ENCODE assay signal across 14 cellular contexts in genomic region chr9:121738969-121739368, GRCh38.
DNase-seq lines count a peak whose midpoint lies in the region; ATAC-seq and TF ChIP-seq lines count a peak whose summit lies in the region.
"Had no signal": no experiment of that assay in that cellular context is flagged by ENCODE, and none has a peak within 500 bp of the region (broad histone marks: within the 10 kb centered on the region; RNA-seq: fewer than 3 reads in every experiment).

No MANE protein-coding gene starts in this region.

- H3K27ac ChIP-seq in left ventricle myocardium inferior (replicated peaks), result peak overlapping the region; percentile 99
- no peak overlapping the region for H3K27ac ChIP-seq in duodenal mucosa (ENCODE audit: low read depth, low read length)
- peak overlapping the region; percentile 27 for H3K27ac ChIP-seq in muscle layer of colon (ENCODE audit: low read depth, low read length)
- no peak overlapping the region for H3K27ac ChIP-seq in upper lobe of right lung
- H3K27ac ChIP-seq: WERI-Rb-1 had no signal

- H3K9ac ChIP-seq in duodenal mucosa (ENCODE audit: low read depth in 1 of 2, low read length in 2 of 2) (peak overlapping the region; percentile 9 to 88), muscle layer of colon (ENCODE audit: low read length) (peak overlapping the region; percentile 10)

- no peak overlapping the region for H3K4me3 Mint-ChIP-seq in immature natural killer cell
- H3K4me3 Mint-ChIP-seq: IgD-negative memory B cell, naive B cell had no signal

- H3K9me3 ChIP-seq in left ventricle myocardium inferior (replicated peaks), result no peaks in the 10 kb centered on the region
- H3K9me3 ChIP-seq in duodenal mucosa (ENCODE audit: control insufficient read depth in 1 of 2, low read length in 2 of 2), result no peaks in the 10 kb centered on the region
- H3K9me3 ChIP-seq in muscle layer of colon (ENCODE audit: low read length), result no peaks in the 10 kb centered on the region
- H3K9me3 ChIP-seq in upper lobe of right lung, result no peaks in the 10 kb centered on the region

- H3K36me3 Mint-ChIP-seq in immature natural killer cell, result no peaks in the 10 kb centered on the region
- H3K36me3 Mint-ChIP-seq: IgD-negative memory B cell had no signal

- H3K27me3 ChIP-seq in left ventricle myocardium inferior (ENCODE audit: low read depth) (no peaks in the 10 kb centered on the region), duodenal mucosa (ENCODE audit: control insufficient read depth in 1 of 2, insufficient read depth in 2 of 2, low read length in 2 of 2) (no peaks in the 10 kb centered on the region), muscle layer of colon (ENCODE audit: control insufficient read depth in 1 of 2, insufficient read depth in 2 of 2, low read length in 2 of 2) (no peaks in the 10 kb centered on the region), upper lobe of right lung (no peaks in the 10 kb centered on the region)

- no peak for TF ChIP-seq CTCF in left ventricle myocardium inferior (IDR thresholded peaks at IDR 0.05; ENCODE audit: borderline replicate concordance)
- no peak for TF ChIP-seq CTCF in upper lobe of right lung (IDR thresholded peaks at IDR 0.05)

- intact Hi-C loops in left ventricle myocardium inferior (cut with micrococcal nuclease) (no loop called here), Right ventricle myocardium superior (cut with DNase I) (no loop called here), upper lobe of right lung (cut with DNase I) (no loop called here)

- no peak for DNase-seq in left ventricle myocardium inferior
- DNase-seq in Right ventricle myocardium superior, result no peak
- no peak for DNase-seq in upper lobe of right lung
- DNase-seq in SKM-1 treated with dmso at 0.1 percent for 144 hours (lab: John Stamatoyannopoulos, UW; ENCODE audit: unreplicated experiment), result no peak
- DNase-seq in immature natural killer cell, result no peak
- DNase-seq: DMS79, naive B cell, NCI-H524 treated with DMSO at 0.1 percent for 48 hours, WERI-Rb-1 had no signal

- H3K27ac Mint-ChIP-seq in immature natural killer cell, result no peak overlapping the region
- H3K27ac Mint-ChIP-seq: IgD-negative memory B cell had no signal

- peaks cover 96% of the 10 kb centered on the region for H3K4me1 ChIP-seq in left ventricle myocardium inferior
- H3K4me1 ChIP-seq in duodenal mucosa (ENCODE audit: control insufficient read depth in 1 of 2, insufficient read depth in 2 of 2, low read length in 2 of 2), result peaks cover 78 to 84% of the 10 kb centered on the region in 2 donors
- peaks cover 88% of the 10 kb centered on the region for H3K4me1 ChIP-seq in muscle layer of colon (ENCODE audit: insufficient read depth, low read length)
- peaks cover 83% of the 10 kb centered on the region for H3K4me1 ChIP-seq in upper lobe of right lung

- no peak for ATAC-seq in Right ventricle myocardium superior (ENCODE audit: poor library complexity)
- ATAC-seq in upper lobe of right lung, result no peak
- no peak for ATAC-seq in GM18517 (IDR thresholded peaks at IDR 0.05; ENCODE audit: unreplicated experiment)
- ATAC-seq: HCT116 had no signal

- peaks cover 2 to 14% (median 9%) of the 10 kb centered on the region in 3 donors for H3K27me3 Mint-ChIP-seq in immature natural killer cell (ENCODE audit: low read depth in 3 of 3)

- H3K9me3 Mint-ChIP-seq in immature natural killer cell, result no peaks in the 10 kb centered on the region
- H3K9me3 Mint-ChIP-seq: IgD-negative memory B cell, naive B cell had no signal

- no peaks in the 10 kb centered on the region for H3K36me3 ChIP-seq in left ventricle myocardium inferior
- no peaks in the 10 kb centered on the region for H3K36me3 ChIP-seq in duodenal mucosa (ENCODE audit: control insufficient read depth in 1 of 2, insufficient read depth in 2 of 2, low read length in 2 of 2)
- H3K36me3 ChIP-seq in muscle layer of colon (ENCODE audit: insufficient read depth, low read length), result no peaks in the 10 kb centered on the region
- no peaks in the 10 kb centered on the region for H3K36me3 ChIP-seq in upper lobe of right lung

- H3K4me3 ChIP-seq in left ventricle myocardium inferior (no peak overlapping the region), duodenal mucosa (ENCODE audit: low read depth in 1 of 2, low read length in 2 of 2) (peak overlapping the region; percentile 49 to 73), muscle layer of colon (ENCODE audit: low read depth in 1 of 2, low read length in 2 of 2) (peak overlapping the region in 1 of 2 donors; percentile 8), upper lobe of right lung (peak overlapping the region; percentile 55)

- H3K4me1 Mint-ChIP-seq in immature natural killer cell, result peaks cover 20 to 25% of the 10 kb centered on the region in 2 donors

Comparison
In these comparisons a context has a peak if more than half of its experiments do, and no peak if none do; other contexts are left out.
1. H3K27ac ChIP-seq: peak in left ventricle myocardium inferior (single experiment) and muscle layer of colon (single experiment); none in duodenal mucosa (single experiment) and upper lobe of right lung (single experiment).